Comparison of ENCODE assay signal across 25 cellular contexts in genomic region chr6:75605635-75606034, GRCh38. TPM values are rescaled to one million over a fixed set of nuclear protein-coding genes. Genes with fewer than 3 reads are reported as not detected.
DNase-seq lines count a peak whose midpoint lies in the region; ATAC-seq, FAIRE-seq and TF ChIP-seq lines count a peak whose summit lies in the region.
"Had no signal": no experiment of that assay in that cellular context is flagged by ENCODE, and none has a peak within 500 bp of the region (broad histone marks: within the 10 kb centered on the region; RNA-seq: fewer than 3 reads in every experiment).

No MANE protein-coding gene starts in this region.

- no peaks in the 10 kb centered on the region for H3K27me3 ChIP-seq in CD4-positive, CD25-positive, alpha-beta regulatory T cell (ENCODE audit: control insufficient read depth, insufficient read depth, low read length)
- H3K27me3 ChIP-seq in DND-41 (ENCODE audit: insufficient read depth, low read length, poor library complexity) (no peaks in the 10 kb centered on the region), astrocyte (ENCODE audit: insufficient read depth, low read length) (no peaks in the 10 kb centered on the region)
- H3K27me3 ChIP-seq: neural progenitor cell, tibial artery had no signal

- no peak for FAIRE-seq in astrocyte (lab: Jason Lieb, UNC)
- FAIRE-seq: GM18507, TTC549 had no signal

- H3K79me2 ChIP-seq in DND-41 (ENCODE audit: insufficient read depth, low read length) (peaks cover 100% of the 10 kb centered on the region), astrocyte (ENCODE audit: insufficient read depth, low read length) (peaks cover 99% of the 10 kb centered on the region)

- H3K4me1 ChIP-seq in CD4-positive, CD25-positive, alpha-beta regulatory T cell (ENCODE audit: control insufficient read depth, insufficient read depth, low read length, poor library complexity, severe bottlenecking) = peaks cover 63% of the 10 kb centered on the region
- H3K4me1 ChIP-seq in DND-41 (ENCODE audit: insufficient read depth, low read length) = peaks cover 49% of the 10 kb centered on the region
- peaks cover 7% of the 10 kb centered on the region for H3K4me1 ChIP-seq in astrocyte (ENCODE audit: insufficient read depth, low read length)

- TF ChIP-seq CTCF in DND-41 (IDR thresholded peaks at IDR 0.05; ENCODE audit: borderline replicate concordance, extremely low read depth, low read length, poor library complexity, severe bottlenecking) (no peak), astrocyte (IDR thresholded peaks at IDR 0.05; ENCODE audit: insufficient read depth, low read depth, low read length) (no peak), GM13977 (IDR thresholded peaks at IDR 0.05; ENCODE audit: extremely low read depth, insufficient read depth, missing control alignments) (no peak)

- no peak overlapping the region for H3K27ac ChIP-seq in CD4-positive, CD25-positive, alpha-beta regulatory T cell (ENCODE audit: insufficient read depth, low read length, poor library complexity, severe bottlenecking)
- H3K27ac ChIP-seq in DND-41 (ENCODE audit: low read length) (no peak overlapping the region), astrocyte (ENCODE audit: low read depth, low read length) (no peak overlapping the region)
- H3K27ac ChIP-seq: neural progenitor cell, prostate gland, tibial artery had no signal

- peaks cover 55% of the 10 kb centered on the region for H4K20me1 ChIP-seq in DND-41 (ENCODE audit: insufficient read depth, low read length)
- peaks cover 81% of the 10 kb centered on the region for H4K20me1 ChIP-seq in astrocyte (ENCODE audit: insufficient read depth, low read length)

- H3K4me2 ChIP-seq in DND-41 (ENCODE audit: insufficient read depth, low read length) (peak overlapping the region; percentile 78; the same call in 1 of the 2 replicates), astrocyte (ENCODE audit: low read length) (no peak overlapping the region)
- H3K4me2 ChIP-seq: neural progenitor cell had no signal

- peak overlapping the region; percentile 10 to 76 (median 61) for H3K4me3 Mint-ChIP-seq in CD4-positive, CD25-positive, alpha-beta regulatory T cell
- H3K4me3 Mint-ChIP-seq in astrocyte (ENCODE audit: unreplicated experiment) = peak overlapping the region; percentile 66
- peak overlapping the region; percentile 5 for H3K4me3 Mint-ChIP-seq in natural killer cell treated with Interleukin-12 subunit alpha and Interleukin-12 subunit beta and Interleukin-15 and Interleukin-18, amount 100 ng/mL, for 72 hours
- H3K4me3 Mint-ChIP-seq: activated CD8-positive, alpha-beta memory T cell treated with anti-CD3 and anti-CD28 coated beads, Interleukin-2, amount 10 ng/mL, durations not matched to agents 7 days and 5 days; neural progenitor cell had no signal

- peaks cover 45 to 80% (median 68%) of the 10 kb centered on the region in 4 donors for H3K4me1 Mint-ChIP-seq in CD4-positive, CD25-positive, alpha-beta regulatory T cell
- peaks cover 37% of the 10 kb centered on the region for H3K4me1 Mint-ChIP-seq in astrocyte (ENCODE audit: low read depth, unreplicated experiment)
- peaks cover 47 to 80% of the 10 kb centered on the region in 2 donors for H3K4me1 Mint-ChIP-seq in natural killer cell treated with Interleukin-12 subunit alpha and Interleukin-12 subunit beta and Interleukin-15 and Interleukin-18, amount 100 ng/mL, for 72 hours (ENCODE audit: low read depth in 2 of 2)

- in situ Hi-C loops in GM13977 (cut with MboI; ENCODE audit: low pct_unique_long_range_greater_than_20kb, low sequenced_read_pairs, unreplicated experiment) = no loop called here

- no peak for ATAC-seq in CD4-positive, CD25-positive, alpha-beta regulatory T cell (ENCODE audit: low read depth in 2 of 2)
- ATAC-seq in DND-41 (ENCODE audit: insufficient read depth, low read depth) = no peak
- no peak for ATAC-seq in natural killer cell treated with Interleukin-12 subunit alpha and Interleukin-12 subunit beta and Interleukin-15 and Interleukin-18, amount 100 ng/mL, for 72 hours
- ATAC-seq in GM18907 (IDR thresholded peaks at IDR 0.05; ENCODE audit: unreplicated experiment) = no peak
- ATAC-seq: activated CD8-positive, alpha-beta memory T cell treated with anti-CD3 and anti-CD28 coated beads, Interleukin-2, amount 10 ng/mL, durations not matched to agents 7 days and 5 days; Right ventricle myocardium inferior had no signal

- peak overlapping the region; percentile 21 for H3K4me3 ChIP-seq in CD4-positive, CD25-positive, alpha-beta regulatory T cell (ENCODE audit: low read depth, low read length)
- H3K4me3 ChIP-seq in DND-41 (ENCODE audit: low read depth in 1 of 2, low read length in 2 of 2) (no peak overlapping the region), astrocyte (ENCODE audit: insufficient read depth, low read depth, low read length) (no peak overlapping the region)
- H3K4me3 ChIP-seq: neural progenitor cell, prostate gland, tibial artery had no signal

- no peak overlapping the region for H3K9ac ChIP-seq in DND-41 (ENCODE audit: low read depth, low read length)
- H3K9ac ChIP-seq in astrocyte (ENCODE audit: low read length) = no peak overlapping the region
- H3K9ac ChIP-seq: neural progenitor cell had no signal

- no peaks in the 10 kb centered on the region for H3K27me3 Mint-ChIP-seq in CD4-positive, CD25-positive, alpha-beta regulatory T cell
- H3K27me3 Mint-ChIP-seq in astrocyte (ENCODE audit: low read depth, unreplicated experiment) = no peaks in the 10 kb centered on the region
- H3K27me3 Mint-ChIP-seq in natural killer cell treated with Interleukin-12 subunit alpha and Interleukin-12 subunit beta and Interleukin-15 and Interleukin-18, amount 100 ng/mL, for 72 hours = no peaks in the 10 kb centered on the region
- H3K27me3 Mint-ChIP-seq: activated CD8-positive, alpha-beta memory T cell treated with anti-CD3 and anti-CD28 coated beads, Interleukin-2, amount 10 ng/mL, durations not matched to agents 7 days and 5 days had no signal

- no peak for DNase-seq in CD4-positive, CD25-positive, alpha-beta regulatory T cell
- DNase-seq in DND-41 (no peak), astrocyte (ENCODE audit: low read depth) (no peak), cerebellum (ENCODE audit: low spot score) (no peak), DMS114 treated with DMSO at 0.1 percent for 48 hours (lab: John Stamatoyannopoulos, UW; ENCODE audit: unreplicated experiment) (no peak), GM13977 (ENCODE audit: low spot score) (no peak)
- no peak for DNase-seq in natural killer cell treated with Interleukin-12 subunit alpha and Interleukin-12 subunit beta and Interleukin-15 and Interleukin-18, amount 100 ng/mL, for 72 hours (ENCODE audit: low spot score)
- DNase-seq: activated CD4-positive, alpha-beta T cell treated with anti-CD3 and anti-CD28 coated beads for 4 hours; activated CD8-positive, alpha-beta memory T cell treated with anti-CD3 and anti-CD28 coated beads, Interleukin-2, amount 10 ng/mL, durations not matched to agents 7 days and 5 days; activated naive CD4-positive, alpha-beta T cell; aorta; COR-L47; effector memory CD4-positive, alpha-beta T cell; HCEC 1CT; kidney glomerular epithelial cell; NCI-H524; stimulated activated CD4-positive, alpha-beta T cell treated with anti-CD3 and anti-CD28 coated beads, Interleukin-2, amount 100 ng/mL, for 24 hours; stimulated activated naive CD4-positive, alpha-beta T cell treated with Interleukin-2 at 50 U/mL for 16 hours; tibial artery had no signal

- no peaks in the 10 kb centered on the region for H3K9me3 Mint-ChIP-seq in CD4-positive, CD25-positive, alpha-beta regulatory T cell
- no peaks in the 10 kb centered on the region for H3K9me3 Mint-ChIP-seq in astrocyte (ENCODE audit: unreplicated experiment)
- no peaks in the 10 kb centered on the region for H3K9me3 Mint-ChIP-seq in natural killer cell treated with Interleukin-12 subunit alpha and Interleukin-12 subunit beta and Interleukin-15 and Interleukin-18, amount 100 ng/mL, for 72 hours

- peaks cover 12% of the 10 kb centered on the region for H3K36me3 Mint-ChIP-seq in CD4-positive, CD25-positive, alpha-beta regulatory T cell
- H3K36me3 Mint-ChIP-seq in astrocyte (ENCODE audit: low read depth, unreplicated experiment) = no peaks in the 10 kb centered on the region
- peaks cover 5% of the 10 kb centered on the region for H3K36me3 Mint-ChIP-seq in natural killer cell treated with Interleukin-12 subunit alpha and Interleukin-12 subunit beta and Interleukin-15 and Interleukin-18, amount 100 ng/mL, for 72 hours

- no peaks in the 10 kb centered on the region for H3K36me3 ChIP-seq in CD4-positive, CD25-positive, alpha-beta regulatory T cell (ENCODE audit: control insufficient read depth, insufficient read depth, low read length)
- H3K36me3 ChIP-seq in DND-41 (ENCODE audit: insufficient read depth, low read length) (peaks cover 10% of the 10 kb centered on the region), astrocyte (ENCODE audit: insufficient read depth, low read length) (no peaks in the 10 kb centered on the region)
- H3K36me3 ChIP-seq: neural progenitor cell, prostate gland, tibial artery had no signal

- no peaks in the 10 kb centered on the region for H3K9me3 ChIP-seq in CD4-positive, CD25-positive, alpha-beta regulatory T cell (ENCODE audit: control insufficient read depth in 2 of 2, low read length in 2 of 2)
- H3K9me3 ChIP-seq in DND-41 (ENCODE audit: insufficient read depth, low read length, severe bottlenecking) (no peaks in the 10 kb centered on the region), astrocyte (ENCODE audit: insufficient read depth, low read depth, low read length) (no peaks in the 10 kb centered on the region)
- H3K9me3 ChIP-seq: prostate gland, tibial artery had no signal

- H3K27ac Mint-ChIP-seq in CD4-positive, CD25-positive, alpha-beta regulatory T cell = peak overlapping the region in 2 of 3 donors; percentile 11 to 18
- H3K27ac Mint-ChIP-seq in astrocyte (ENCODE audit: unreplicated experiment) = no peak overlapping the region
- no peak overlapping the region for H3K27ac Mint-ChIP-seq in natural killer cell treated with Interleukin-12 subunit alpha and Interleukin-12 subunit beta and Interleukin-15 and Interleukin-18, amount 100 ng/mL, for 72 hours
- H3K27ac Mint-ChIP-seq: activated CD8-positive, alpha-beta memory T cell treated with anti-CD3 and anti-CD28 coated beads, Interleukin-2, amount 10 ng/mL, durations not matched to agents 7 days and 5 days; neural progenitor cell had no signal

- H2AFZ ChIP-seq in DND-41 (ENCODE audit: low read depth, low read length) (no peak overlapping the region), astrocyte (ENCODE audit: low read depth, low read length) (no peak overlapping the region)
- H2AFZ ChIP-seq: neural progenitor cell had no signal

RNA-seq across cellular contexts. Expression of gene SENP6, which starts 4.0 kb away (rescaled TPM):
- 99.4 TPM for total RNA-seq in CD4-positive, CD25-positive, alpha-beta regulatory T cell
- polyA plus RNA-seq in CD4-positive, CD25-positive, alpha-beta regulatory T cell = 10 to 100 TPM; 35.1 to 52.9 (median 39.9) TPM
- 100 and 101 TPM in 2 replicates for total RNA-seq in astrocyte
- 10 to 100 TPM; 64.8 to 99.7 TPM for total RNA-seq in natural killer cell treated with Interleukin-12 subunit alpha and Interleukin-12 subunit beta and Interleukin-15 and Interleukin-18, amount 100 ng/mL, for 72 hours
- 219 TPM for total RNA-seq in cerebellum

Comparison
In these comparisons a context has a peak if more than half of its experiments do, and no peak if none do; other contexts are left out.
1. H3K27ac Mint-ChIP-seq: peak in CD4-positive, CD25-positive, alpha-beta regulatory T cell (2 of 3); none in astrocyte (single experiment) and natural killer cell treated with Interleukin-12 subunit alpha and Interleukin-12 subunit beta and Interleukin-15 and Interleukin-18, amount 100 ng/mL, for 72 hours (0 of 2).
2. H3K4me3 Mint-ChIP-seq: peak in every context shown above with its lines; median percentile 66 in astrocyte; 61 in CD4-positive, CD25-positive, alpha-beta regulatory T cell; 5 in natural killer cell treated with Interleukin-12 subunit alpha and Interleukin-12 subunit beta and Interleukin-15 and Interleukin-18, amount 100 ng/mL, for 72 hours.